20 cellular contexts compared by ENCODE assay signal in the genomic region with DNA sequence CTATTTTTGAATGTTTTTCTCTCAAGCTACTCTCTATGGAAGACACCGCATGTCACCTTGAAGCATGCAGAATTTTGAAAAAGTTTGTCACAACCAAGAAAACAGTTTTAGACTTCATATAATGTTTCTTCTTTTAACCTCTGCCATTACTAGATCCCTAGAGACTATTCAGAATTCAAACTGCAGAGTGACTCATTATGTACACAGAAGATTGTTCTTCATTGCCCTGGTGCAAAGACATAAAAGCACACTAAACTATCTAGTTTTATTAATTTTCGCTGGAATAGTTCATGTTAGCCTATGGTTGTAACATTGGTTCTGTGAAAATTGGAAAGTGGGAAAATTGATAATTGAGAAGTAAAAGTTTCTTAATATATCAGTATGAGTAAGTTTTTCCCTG. TPM values are rescaled to one million over a fixed set of nuclear protein-coding genes. Genes with fewer than 3 reads are reported as not detected.
DNase-seq lines count a peak whose midpoint lies in the region; FAIRE-seq and TF ChIP-seq lines count a peak whose summit lies in the region.
"Had no signal": no experiment of that assay in that cellular context is flagged by ENCODE, and none has a peak within 500 bp of the region (broad histone marks: within the 10 kb centered on the region; RNA-seq: fewer than 3 reads in every experiment).

No MANE protein-coding gene starts in this region.

- no peaks in the 10 kb centered on the region for H3K9me2 ChIP-seq in hepatocyte (replicated peaks; ENCODE audit: insufficient read depth)

- 67% methylated on average over 2 of the region's 2 CpGs for WGBS in hepatocyte (ENCODE audit: low lambda C conversion rate, missing lambda C conversion rate)

- no peak overlapping the region for H3K4me2 ChIP-seq in hepatocyte

- no peaks in the 10 kb centered on the region for H3K9me3 Mint-ChIP-seq in type B pancreatic cell
- H3K9me3 Mint-ChIP-seq: H9, immature natural killer cell, nephron had no signal

- FAIRE-seq in GM19239 (lab: Jason Lieb, UNC), result no peak

- H3K27ac ChIP-seq in hepatocyte, result peak overlapping the region; percentile 16
- H3K27ac ChIP-seq: C4-2B, colonic mucosa, spleen, thyroid gland had no signal

- H3K27me3 Mint-ChIP-seq in type B pancreatic cell, result no peaks in the 10 kb centered on the region
- H3K27me3 Mint-ChIP-seq: progenitor cell of endocrine pancreas had no signal

- H3K4me3 ChIP-seq in hepatocyte, result no peak overlapping the region
- H3K4me3 ChIP-seq: colonic mucosa, spleen, thyroid gland had no signal

- peak; percentile 42 for DNase-seq in HT-29 (ENCODE audit: low spot score)
- DNase-seq in brain pericyte (ENCODE audit: low read depth, low spot score), result peak; percentile 57
- DNase-seq in hepatocyte (ENCODE audit: low spot score), result peak; percentile 17
- DNase-seq in stromal cell of bone marrow (ENCODE audit: low read depth), result peak; percentile 56
- DNase-seq in GF-D8 (lab: John Stamatoyannopoulos, UW), result no peak
- no peak for DNase-seq in GM19239 (ENCODE audit: insufficient read length, low spot score)
- DNase-seq in type B pancreatic cell (ENCODE audit: extremely low spot score, unreplicated experiment), result no peak
- DNase-seq: activated CD4-positive, alpha-beta T cell treated with anti-CD3 and anti-CD28 coated beads for 1 hour; colonic mucosa; H9; immature natural killer cell; NCI-H1436; NCI-H345; SHP77 treated with DMSO at 0.1 percent for 48 hours; spleen; thyroid gland had no signal

- peaks cover 19% of the 10 kb centered on the region for H3K4me1 Mint-ChIP-seq in type B pancreatic cell (ENCODE audit: unreplicated experiment)

- H3K4me1 ChIP-seq in hepatocyte (ENCODE audit: insufficient read depth), result peaks cover 13% of the 10 kb centered on the region
- H3K4me1 ChIP-seq: thyroid gland had no signal

- no peaks in the 10 kb centered on the region for H3K27me3 ChIP-seq in hepatocyte
- H3K27me3 ChIP-seq: colonic mucosa, spleen, thyroid gland had no signal

- no peaks in the 10 kb centered on the region for H4K20me1 ChIP-seq in hepatocyte (ENCODE audit: insufficient read depth, poor library complexity, severe bottlenecking)

- H2AFZ ChIP-seq in hepatocyte, result no peak overlapping the region

- H3K36me3 Mint-ChIP-seq in type B pancreatic cell, result no peaks in the 10 kb centered on the region

- no peak overlapping the region for H3K4me3 Mint-ChIP-seq in type B pancreatic cell
- H3K4me3 Mint-ChIP-seq: H9, immature natural killer cell, nephron had no signal

- H3K79me2 ChIP-seq in hepatocyte, result no peaks in the 10 kb centered on the region

- H3K27ac Mint-ChIP-seq in type B pancreatic cell, result no peak overlapping the region
- H3K27ac Mint-ChIP-seq: H9, nephron, progenitor cell of endocrine pancreas had no signal

- no peaks in the 10 kb centered on the region for H3K9me3 ChIP-seq in hepatocyte (ENCODE audit: low read depth)
- H3K9me3 ChIP-seq: colonic mucosa, spleen, thyroid gland had no signal

- no peaks in the 10 kb centered on the region for H3K36me3 ChIP-seq in hepatocyte (replicated peaks; ENCODE audit: insufficient read depth, low read depth)
- H3K36me3 ChIP-seq: colonic mucosa, thyroid gland had no signal

- TF ChIP-seq CTCF in hepatocyte (IDR thresholded peaks at IDR 0.05; ENCODE audit: poor library complexity), result no peak
- TF ChIP-seq CTCF in type B pancreatic cell (conservative IDR thresholded peaks at IDR 0.05), result no peak

RNA-seq across cellular contexts. Expression of gene F2RL2, which starts 18.4 kb away (rescaled TPM):
- 0.34 and 0.38 TPM in 2 replicates for total RNA-seq in HT-29 (2014; rRNA removed; shearing (Covaris generic))
- total RNA-seq in hepatocyte, result 2.3 and 2.6 TPM in 2 replicates
- 1.5 and 1.9 TPM in 2 replicates for polyA plus RNA-seq in hepatocyte
- 0.29 and 5.1 TPM in 2 replicates for total RNA-seq in type B pancreatic cell (ENCODE audit: low replicate concordance)
- total RNA-seq: H9; progenitor cell of endocrine pancreas; T-helper 2 cell treated with Interferon-gamma antibody and Interleukin-4, amounts not matched to agents 100 ng/mL and 5 ng/mL, for 36 hours had no signal

Comparison
In these comparisons a context has a peak if more than half of its experiments do, and no peak if none do; other contexts are left out.
1. DNase-seq: peak in HT-29 (single experiment), brain pericyte (single experiment), hepatocyte (single experiment) and stromal cell of bone marrow (single experiment); none in GF-D8 (single experiment), GM19239 (single experiment) and type B pancreatic cell (single experiment).